Comparison of ENCODE assay signal across 26 cellular contexts in genomic region chr7:112233048-112233697, GRCh38. TPM values are rescaled to one million over a fixed set of nuclear protein-coding genes. Genes with fewer than 3 reads are reported as not detected.
DNase-seq lines count a peak whose midpoint lies in the region; TF ChIP-seq lines count a peak whose summit lies in the region.
"Had no signal": no experiment of that assay in that cellular context is flagged by ENCODE, and none has a peak within 500 bp of the region (broad histone marks: within the 10 kb centered on the region; RNA-seq: fewer than 3 reads in every experiment).

No MANE protein-coding gene starts in this region.

- no peaks in the 10 kb centered on the region for H3K36me3 ChIP-seq in hepatocyte (replicated peaks; ENCODE audit: insufficient read depth, low read depth)
- no peaks in the 10 kb centered on the region for H3K36me3 ChIP-seq in mesendoderm (ENCODE audit: control insufficient read depth, insufficient read depth, low read length)
- H3K36me3 ChIP-seq: HAP-1, Peyer's patch, thoracic aorta had no signal

- H2BK15ac ChIP-seq in mesendoderm (replicated peaks; ENCODE audit: low read depth), result no peak overlapping the region

- peaks cover 0 to 1% (median 0%) of the 10 kb centered on the region in 3 donors for H3K27me3 Mint-ChIP-seq in CD14-positive monocyte (ENCODE audit: low read depth in 3 of 3)
- H3K27me3 Mint-ChIP-seq: activated CD4-positive, alpha-beta memory T cell treated with anti-CD3 and anti-CD28 coated beads, Interleukin-2, amount 10 ng/mL, durations not matched to agents 7 days and 5 days; IgD-negative memory B cell had no signal

- H4K20me1 ChIP-seq in hepatocyte (ENCODE audit: insufficient read depth, poor library complexity, severe bottlenecking), result no peaks in the 10 kb centered on the region

- H3K9me2 ChIP-seq in hepatocyte (replicated peaks; ENCODE audit: insufficient read depth), result no peaks in the 10 kb centered on the region

- H4K8ac ChIP-seq in mesendoderm (ENCODE audit: low read depth, low read length), result no peak overlapping the region

- intact Hi-C loops in CD14-positive monocyte (cut with micrococcal nuclease), result no loop called here

- H3K4me1 ChIP-seq in hepatocyte (ENCODE audit: insufficient read depth) (no peaks in the 10 kb centered on the region), mesendoderm (ENCODE audit: control insufficient read depth, low read depth, low read length) (peaks cover 4% of the 10 kb centered on the region)
- H3K4me1 ChIP-seq: HAP-1, Peyer's patch had no signal

- no peak overlapping the region for H3K27ac ChIP-seq in hepatocyte
- H3K27ac ChIP-seq in mesendoderm (ENCODE audit: low read depth, low read length), result no peak overlapping the region
- H3K27ac ChIP-seq: 22Rv1, Peyer's patch, thoracic aorta had no signal

- no peak overlapping the region for H4K5ac ChIP-seq in mesendoderm (ENCODE audit: low read length)

- no peak overlapping the region for H2AK5ac ChIP-seq in mesendoderm (ENCODE audit: low read length)

- H3K4me3 ChIP-seq in fibroblast of mammary gland (ENCODE audit: control insufficient read depth, low read depth, low read length) (no peak overlapping the region), hepatocyte (no peak overlapping the region), mesendoderm (ENCODE audit: low read length) (no peak overlapping the region)
- H3K4me3 ChIP-seq: HAP-1, Peyer's patch, thoracic aorta had no signal

- H3K56ac ChIP-seq in mesendoderm (ENCODE audit: low read length), result no peak overlapping the region

- peaks cover 8% of the 10 kb centered on the region for H3K79me1 ChIP-seq in mesendoderm (ENCODE audit: low read length)

- no peak overlapping the region for H3K4me3 Mint-ChIP-seq in CD14-positive monocyte
- H3K4me3 Mint-ChIP-seq: activated CD4-positive, alpha-beta memory T cell treated with anti-CD3 and anti-CD28 coated beads, Interleukin-2, amount 10 ng/mL, durations not matched to agents 7 days and 5 days; IgD-negative memory B cell; nephron had no signal

- H2BK120ac ChIP-seq in mesendoderm (ENCODE audit: low read depth, low read length), result no peak overlapping the region

- 50% methylated on average over 3 of the region's 3 CpGs for WGBS in hepatocyte (ENCODE audit: low lambda C conversion rate, missing lambda C conversion rate)
- no CpG with 5 or more reads among the region's 3 CpGs for WGBS in mesendoderm (ENCODE audit: extremely low coverage, insufficient coverage, low lambda C conversion rate)

- H3K36me3 Mint-ChIP-seq in CD14-positive monocyte, result peaks cover 1 to 7% of the 10 kb centered on the region in 2 donors

- H2AFZ ChIP-seq in hepatocyte, result no peak overlapping the region

- no peak for TF ChIP-seq CTCF in fibroblast of mammary gland (conservative IDR thresholded peaks at IDR 0.05; ENCODE audit: control insufficient read depth, insufficient read depth, low read depth, low read length)
- TF ChIP-seq CTCF in hepatocyte (IDR thresholded peaks at IDR 0.05; ENCODE audit: poor library complexity), result no peak
- no peak for TF ChIP-seq CTCF in CD14-positive monocyte (IDR thresholded peaks at IDR 0.05)

- no peak overlapping the region for H3K9ac ChIP-seq in mesendoderm (ENCODE audit: low read length)

- H2BK5ac ChIP-seq in mesendoderm (ENCODE audit: low read length), result no peak overlapping the region

- H3K4ac ChIP-seq in mesendoderm (ENCODE audit: low read depth, low read length), result no peak overlapping the region

- no peak overlapping the region for H3K18ac ChIP-seq in mesendoderm (ENCODE audit: low read length)

- no peaks in the 10 kb centered on the region for H3K9me3 ChIP-seq in hepatocyte (ENCODE audit: low read depth)
- H3K9me3 ChIP-seq: HAP-1, Peyer's patch, thoracic aorta had no signal

- peak overlapping the region in 1 of 7 donors; percentile 48 for H3K27ac Mint-ChIP-seq in CD14-positive monocyte
- H3K27ac Mint-ChIP-seq: activated CD4-positive, alpha-beta memory T cell treated with anti-CD3 and anti-CD28 coated beads, Interleukin-2, amount 10 ng/mL, durations not matched to agents 7 days and 5 days; IgD-negative memory B cell; nephron had no signal

- H3K27me3 ChIP-seq in hepatocyte, result no peaks in the 10 kb centered on the region
- no peaks in the 10 kb centered on the region for H3K27me3 ChIP-seq in mesendoderm (ENCODE audit: insufficient read depth, low read length, poor library complexity)
- H3K27me3 ChIP-seq: Peyer's patch had no signal

- no peak overlapping the region for H3K23ac ChIP-seq in mesendoderm (ENCODE audit: low read length)

- peaks cover 2 to 10% (median 4%) of the 10 kb centered on the region in 7 donors for H3K9me3 Mint-ChIP-seq in CD14-positive monocyte
- H3K9me3 Mint-ChIP-seq: activated CD4-positive, alpha-beta memory T cell treated with anti-CD3 and anti-CD28 coated beads, Interleukin-2, amount 10 ng/mL, durations not matched to agents 7 days and 5 days had no signal

- H3K79me2 ChIP-seq in hepatocyte (peaks cover 43% of the 10 kb centered on the region), mesendoderm (ENCODE audit: control insufficient read depth, insufficient read depth, low read length) (peaks cover 3% of the 10 kb centered on the region)

- DNase-seq in DMS53 (lab: John Stamatoyannopoulos, UW), result peak; percentile 11
- no peak for DNase-seq in DMS53 treated with DMSO at 0.1 percent for 48 hours (lab: John Stamatoyannopoulos, UW; ENCODE audit: unreplicated experiment)
- peak; percentile 26 for DNase-seq in fibroblast of mammary gland (ENCODE audit: low read depth)
- DNase-seq in hepatocyte (ENCODE audit: low spot score), result no peak
- peak; percentile 25 for DNase-seq in stromal cell of bone marrow (ENCODE audit: low read depth)
- no peak for DNase-seq in CD14-positive monocyte (ENCODE audit: low spot score)
- DNase-seq in mesendoderm, result no peak
- DNase-seq in CD1c-positive myeloid dendritic cell (ENCODE audit: extremely low spot score), result no peak
- DNase-seq: activated CD4-positive, alpha-beta memory T cell treated with anti-CD3 and anti-CD28 coated beads, Interleukin-2, amount 10 ng/mL, durations not matched to agents 7 days and 5 days; activated CD8-positive, alpha-beta memory T cell treated with anti-CD3 and anti-CD28 coated beads, Interleukin-2, amount 50 U/mL, for 4 hours; activated naive CD4-positive, alpha-beta T cell treated with Interleukin-2 at 50 U/mL for 16 hours; C1 segment of cervical spinal cord; DMS79 treated with DMSO at 0.1 percent for 48 hours; GDM1; NCI-H1048; NCI-H1694; Peyer's patch; SIG-M5; small intestine; stimulated activated naive CD8-positive, alpha-beta T cell treated with anti-CD3 and anti-CD28 coated beads, Interleukin-15, Interleukin-2, amounts not matched to agents 100 U/mL and 50 U/mL, for 24 hours; T-helper 9 cell had no signal

- H3K4me1 Mint-ChIP-seq in CD14-positive monocyte, result peaks cover 1% of the 10 kb centered on the region
- H3K4me1 Mint-ChIP-seq: activated CD4-positive, alpha-beta memory T cell treated with anti-CD3 and anti-CD28 coated beads, Interleukin-2, amount 10 ng/mL, durations not matched to agents 7 days and 5 days had no signal

- H3K4me2 ChIP-seq in hepatocyte (peak overlapping the region; percentile 13), mesendoderm (ENCODE audit: low read length) (no peak overlapping the region)

RNA-seq across cellular contexts. Expression of gene ZNF277, which starts 26.7 kb away (rescaled TPM):
- 34.6 and 45.8 TPM in 2 replicates for total RNA-seq in hepatocyte
- polyA plus RNA-seq in hepatocyte (10.0 and 13.4 TPM in 2 replicates), CD14-positive monocyte (10 to 100 TPM; 17.5 to 20.7 TPM)
- 12.9 TPM for polyA plus RNA-seq in mesendoderm (2013, experiment 1 of 2)
- polyA plus RNA-seq in mesendoderm (2013, experiment 2 of 2), result 11.7 TPM

RNA-seq across cellular contexts. Expression of gene DOCK4, which starts 27.0 kb away (rescaled TPM):
- 22.8 and 22.9 TPM in 2 replicates for total RNA-seq in hepatocyte
- polyA plus RNA-seq in hepatocyte (4.4 and 6.0 TPM in 2 replicates), CD14-positive monocyte (1 to 10 TPM; 1.3 to 2.7 TPM)
- 10.0 TPM for polyA plus RNA-seq in mesendoderm (2013, experiment 1 of 2)
- polyA plus RNA-seq in mesendoderm (2013, experiment 2 of 2), result 11.5 TPM
- polyA plus RNA-seq: IgD-negative memory B cell had no signal

Comparison
In these comparisons a context has a peak if more than half of its experiments do, and no peak if none do; other contexts are left out.
1. DNase-seq: peak in DMS53 (single experiment), fibroblast of mammary gland (single experiment) and stromal cell of bone marrow (single experiment); none in DMS53 treated with DMSO at 0.1 percent for 48 hours (single experiment), hepatocyte (single experiment), CD14-positive monocyte (single experiment), mesendoderm (single experiment) and CD1c-positive myeloid dendritic cell (single experiment).